ENCODE assay signal across 1 cellular context in the genomic region with DNA sequence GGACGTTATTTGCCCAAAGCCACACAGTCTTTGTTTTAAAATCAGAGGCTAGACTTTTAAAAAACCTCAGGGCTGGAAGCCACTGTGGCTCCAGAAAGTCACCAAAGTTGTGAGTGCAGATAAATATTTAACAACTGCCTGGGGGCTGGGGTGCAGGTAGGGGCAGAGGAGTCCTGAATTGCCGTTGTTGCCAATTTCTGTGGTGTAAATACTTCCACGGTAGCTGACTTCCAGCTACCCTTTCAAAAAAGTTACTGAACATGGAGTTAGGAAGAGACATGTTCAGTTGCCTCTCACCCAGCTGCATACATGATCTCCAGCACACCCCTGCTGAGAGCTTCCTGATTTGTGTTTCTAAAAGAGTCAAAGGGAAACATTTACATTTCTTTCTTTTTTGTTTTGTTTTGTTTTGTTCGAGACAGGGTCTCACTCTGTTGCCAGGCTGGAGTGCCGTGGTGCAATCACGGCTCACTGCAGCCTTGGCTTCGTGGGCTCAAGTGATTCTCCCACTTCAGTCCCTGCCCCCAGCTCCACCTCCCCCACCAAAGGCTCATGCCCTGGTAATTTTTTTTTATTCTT.
TF ChIP-seq lines count a peak whose summit lies in the region.

No MANE protein-coding gene starts in this region.

TF ChIP-seq in GM12878, 131 proteins besides CTCF, POLR2A, EP300 and RAD21:
- TF ChIP-seq, protein P1, sequence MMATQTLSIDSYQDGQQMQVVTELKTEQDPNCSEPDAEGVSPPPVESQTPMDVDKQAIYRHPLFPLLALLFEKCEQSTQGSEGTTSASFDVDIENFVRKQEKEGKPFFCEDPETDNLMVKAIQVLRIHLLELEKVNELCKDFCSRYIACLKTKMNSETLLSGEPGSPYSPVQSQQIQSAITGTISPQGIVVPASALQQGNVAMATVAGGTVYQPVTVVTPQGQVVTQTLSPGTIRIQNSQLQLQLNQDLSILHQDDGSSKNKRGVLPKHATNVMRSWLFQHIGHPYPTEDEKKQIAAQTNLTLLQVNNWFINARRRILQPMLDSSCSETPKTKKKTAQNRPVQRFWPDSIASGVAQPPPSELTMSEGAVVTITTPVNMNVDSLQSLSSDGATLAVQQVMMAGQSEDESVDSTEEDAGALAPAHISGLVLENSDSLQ (IDR thresholded peaks at IDR 0.05), result no peak
- no peak for TF ChIP-seq ZNF274 (IDR thresholded peaks at IDR 0.05; ENCODE audit: insufficient read depth, insufficient read length)
- TF ChIP-seq, protein P2, sequence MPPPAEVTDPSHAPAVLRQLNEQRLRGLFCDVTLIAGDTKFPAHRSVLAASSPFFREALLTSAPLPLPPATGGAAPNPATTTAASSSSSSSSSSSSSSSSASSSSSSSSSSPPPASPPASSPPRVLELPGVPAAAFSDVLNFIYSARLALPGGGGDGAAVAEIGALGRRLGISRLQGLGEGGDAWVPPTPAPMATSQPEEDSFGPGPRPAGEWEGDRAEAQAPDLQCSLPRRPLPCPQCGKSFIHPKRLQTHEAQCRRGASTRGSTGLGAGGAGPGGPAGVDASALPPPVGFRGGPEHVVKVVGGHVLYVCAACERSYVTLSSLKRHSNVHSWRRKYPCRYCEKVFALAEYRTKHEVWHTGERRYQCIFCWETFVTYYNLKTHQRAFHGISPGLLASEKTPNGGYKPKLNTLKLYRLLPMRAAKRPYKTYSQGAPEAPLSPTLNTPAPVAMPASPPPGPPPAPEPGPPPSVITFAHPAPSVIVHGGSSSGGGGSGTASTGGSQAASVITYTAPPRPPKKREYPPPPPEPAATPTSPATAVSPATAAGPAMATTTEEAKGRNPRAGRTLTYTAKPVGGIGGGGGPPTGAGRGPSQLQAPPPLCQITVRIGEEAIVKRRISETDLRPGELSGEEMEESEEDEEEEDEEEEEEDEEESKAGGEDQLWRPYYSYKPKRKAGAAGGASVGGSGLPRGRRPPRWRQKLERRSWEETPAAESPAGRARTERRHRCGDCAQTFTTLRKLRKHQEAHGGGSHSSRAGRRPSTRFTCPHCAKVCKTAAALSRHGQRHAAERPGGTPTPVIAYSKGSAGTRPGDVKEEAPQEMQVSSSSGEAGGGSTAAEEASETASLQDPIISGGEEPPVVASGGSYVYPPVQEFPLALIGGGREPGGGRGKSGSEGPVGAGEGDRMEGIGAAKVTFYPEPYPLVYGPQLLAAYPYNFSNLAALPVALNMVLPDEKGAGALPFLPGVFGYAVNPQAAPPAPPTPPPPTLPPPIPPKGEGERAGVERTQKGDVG (CRISPR knock-in tag; IDR thresholded peaks at IDR 0.05), result no peak
- no peak for TF ChIP-seq RELA (IDR thresholded peaks at IDR 0.05; ENCODE audit: borderline replicate concordance, partially characterized antibody)
- TF ChIP-seq YBX1 (IDR thresholded peaks at IDR 0.05), result no peak
- no peak for TF ChIP-seq CBX5 (IDR thresholded peaks at IDR 0.05; ENCODE audit: low read depth)
- TF ChIP-seq HDAC2 (IDR thresholded peaks at IDR 0.05), result no peak
- no peak for TF ChIP-seq TAF1 (IDR thresholded peaks at IDR 0.05; ENCODE audit: borderline replicate concordance, low read depth, low read length)
- no peak for TF ChIP-seq ZNF622 (IDR thresholded peaks at IDR 0.05)
- TF ChIP-seq, protein P3, sequence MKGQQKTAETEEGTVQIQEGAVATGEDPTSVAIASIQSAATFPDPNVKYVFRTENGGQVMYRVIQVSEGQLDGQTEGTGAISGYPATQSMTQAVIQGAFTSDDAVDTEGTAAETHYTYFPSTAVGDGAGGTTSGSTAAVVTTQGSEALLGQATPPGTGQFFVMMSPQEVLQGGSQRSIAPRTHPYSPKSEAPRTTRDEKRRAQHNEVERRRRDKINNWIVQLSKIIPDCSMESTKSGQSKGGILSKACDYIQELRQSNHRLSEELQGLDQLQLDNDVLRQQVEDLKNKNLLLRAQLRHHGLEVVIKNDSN (IDR thresholded peaks at IDR 0.05; ENCODE audit: borderline replicate concordance, extremely low read length, insufficient read depth, low read depth, low read length), result no peak
- no peak for TF ChIP-seq SP1 (IDR thresholded peaks at IDR 0.05; ENCODE audit: low read depth, low read length)
TF ChIP-seq in GM12878: peak in this region for 0.
